Comparison of ENCODE assay signal across 24 cellular contexts in genomic region chr3:195880037-195880431, GRCh38.
"Had no signal": no experiment of that assay in that cellular context is flagged by ENCODE, and none has a peak within 500 bp of the region (broad histone marks: within the 10 kb centered on the region; RNA-seq: fewer than 3 reads in every experiment).

No MANE protein-coding gene starts in this region.

- H3K4me3 ChIP-seq: ascending aorta had no signal

- H3K27me3 Mint-ChIP-seq: activated CD8-positive, alpha-beta memory T cell treated with anti-CD3 and anti-CD28 coated beads, Interleukin-2, amount 10 ng/mL, durations not matched to agents 7 days and 5 days; activated naive CD4-positive, alpha-beta T cell treated with anti-CD3 and anti-CD28 coated beads, Interleukin-2, amount 50 U/mL, for 24 hours; activated T-cell treated with anti-CD3 and anti-CD28 coated beads, Interleukin-2, amount 50 U/mL, for 24 hours; brain; central memory CD8-positive, alpha-beta T cell had no signal

- H3K4me3 Mint-ChIP-seq: activated CD8-positive, alpha-beta memory T cell treated with anti-CD3 and anti-CD28 coated beads, Interleukin-2, amount 10 ng/mL, durations not matched to agents 7 days and 5 days; activated naive CD4-positive, alpha-beta T cell treated with anti-CD3 and anti-CD28 coated beads, Interleukin-2, amount 50 U/mL, for 24 hours; activated T-cell treated with anti-CD3 and anti-CD28 coated beads, Interleukin-2, amount 50 U/mL, for 24 hours; activated T-helper 1 cell treated with anti-CD3 and anti-CD28 coated beads, Interleukin-12 subunit alpha, Interleukin-12 subunit beta, Interleukin-2, Interleukin-4 antibody, amounts not matched to agents 30 ng/mL and 10 ng/mL and 1 ng/mL, durations not matched to agents 14 hours and 24 hours and 36 hours; brain; central memory CD8-positive, alpha-beta T cell; T-helper 1 cell treated with Interleukin-12 subunit alpha and Interleukin-12 subunit beta and Interleukin-4 antibody, amounts not matched to agents 30 μg/mL and 1 μg/mL, for 36 hours had no signal

- H3K4me1 ChIP-seq: ascending aorta had no signal

- H3K4me1 Mint-ChIP-seq: activated naive CD4-positive, alpha-beta T cell treated with anti-CD3 and anti-CD28 coated beads, Interleukin-2, amount 50 U/mL, for 24 hours; brain had no signal

- H3K27ac ChIP-seq: ascending aorta had no signal

- H3K27ac Mint-ChIP-seq: activated naive CD4-positive, alpha-beta T cell treated with anti-CD3 and anti-CD28 coated beads, Interleukin-2, amount 50 U/mL, for 24 hours; activated T-helper 1 cell treated with anti-CD3 and anti-CD28 coated beads, Interleukin-12 subunit alpha, Interleukin-12 subunit beta, Interleukin-2, Interleukin-4 antibody, amounts not matched to agents 30 ng/mL and 10 ng/mL and 1 ng/mL, durations not matched to agents 14 hours and 24 hours and 36 hours; brain; T-helper 1 cell treated with Interleukin-12 subunit alpha and Interleukin-12 subunit beta and Interleukin-4 antibody, amounts not matched to agents 30 μg/mL and 1 μg/mL, for 36 hours had no signal

- H3K36me3 Mint-ChIP-seq: activated naive CD4-positive, alpha-beta T cell treated with anti-CD3 and anti-CD28 coated beads, Interleukin-2, amount 50 U/mL, for 24 hours had no signal

- H3K27me3 ChIP-seq: ascending aorta had no signal

- DNase-seq: activated CD4-positive, alpha-beta T cell treated with anti-CD3 and anti-CD28 coated beads for 48 hours; activated CD4-positive, alpha-beta T cell treated with anti-CD3 and anti-CD28 coated beads, Interleukin-2, amount 50 U/mL, for 48 hours; activated CD8-positive, alpha-beta memory T cell treated with anti-CD3 and anti-CD28 coated beads, Interleukin-2, amount 10 ng/mL, durations not matched to agents 7 days and 5 days; activated effector memory CD4-positive, alpha-beta T cell treated with Interleukin-2 at 50 U/mL for 16 hours; activated naive CD4-positive, alpha-beta T cell; activated T-cell treated with anti-CD3 and anti-CD28 coated beads, Interleukin-2, amount 50 U/mL, for 24 hours; Kasumi-1; KBM-7; NCI-H1092; NCI-H1417 treated with DMSO at 0.1 percent for 48 hours; NCI-H1694; NCI-H2029; NCI-H2107; NCI-H2171 treated with DMSO at 0.1 percent for 48 hours; NCI-H226; NCI-H82; SHP77 treated with DMSO at 0.1 percent for 48 hours had no signal

- H3K9me3 ChIP-seq: ascending aorta had no signal

- ATAC-seq: activated CD4-positive, CD25-positive, alpha-beta regulatory T cell treated with anti-CD3 and anti-CD28 coated beads, Interleukin-2, amount 50 U/mL, for 24 hours; activated CD8-positive, alpha-beta memory T cell treated with anti-CD3 and anti-CD28 coated beads, Interleukin-2, amount 10 ng/mL, durations not matched to agents 7 days and 5 days had no signal

- H3K9me3 Mint-ChIP-seq: activated naive CD4-positive, alpha-beta T cell treated with anti-CD3 and anti-CD28 coated beads, Interleukin-2, amount 50 U/mL, for 24 hours; activated T-cell treated with anti-CD3 and anti-CD28 coated beads, Interleukin-2, amount 50 U/mL, for 24 hours; activated T-helper 1 cell treated with anti-CD3 and anti-CD28 coated beads, Interleukin-12 subunit alpha, Interleukin-12 subunit beta, Interleukin-2, Interleukin-4 antibody, amounts not matched to agents 30 ng/mL and 10 ng/mL and 1 ng/mL, durations not matched to agents 14 hours and 24 hours and 36 hours; brain; central memory CD8-positive, alpha-beta T cell; T-helper 1 cell treated with Interleukin-12 subunit alpha and Interleukin-12 subunit beta and Interleukin-4 antibody, amounts not matched to agents 30 μg/mL and 1 μg/mL, for 36 hours had no signal
